Comparison of ENCODE assay signal across 22 cellular contexts in the genomic region with DNA sequence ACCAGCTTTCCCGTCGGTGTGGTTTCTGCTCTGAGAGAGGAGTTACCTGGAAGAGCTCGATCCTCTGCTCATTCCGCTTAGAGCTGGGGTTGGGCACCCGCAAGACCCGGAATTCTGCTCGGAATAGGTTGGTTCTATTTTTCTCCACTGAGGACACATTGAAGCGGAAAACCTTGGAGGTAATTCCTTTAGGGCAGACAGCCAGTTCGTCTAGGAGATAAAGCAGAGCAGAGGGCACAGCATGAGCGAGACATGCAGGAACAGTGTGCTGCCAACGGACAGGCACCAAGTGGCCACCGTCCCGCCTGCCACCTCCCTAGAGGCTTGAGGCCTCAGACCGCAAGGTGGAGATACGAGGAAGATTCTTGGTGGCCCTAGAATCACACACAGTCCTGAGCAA. TPM values are rescaled to one million over a fixed set of nuclear protein-coding genes. Genes with fewer than 3 reads are reported as not detected.
DNase-seq lines count a peak whose midpoint lies in the region; ATAC-seq and TF ChIP-seq lines count a peak whose summit lies in the region.
"Had no signal": no experiment of that assay in that cellular context is flagged by ENCODE, and none has a peak within 500 bp of the region (broad histone marks: within the 10 kb centered on the region; RNA-seq: fewer than 3 reads in every experiment).

No MANE protein-coding gene starts in this region.

- no peak overlapping the region for H3K56ac ChIP-seq in mesendoderm (ENCODE audit: low read length)

- H3K27ac Mint-ChIP-seq in WTC11 = no peak overlapping the region
- H3K27ac Mint-ChIP-seq in stimulated activated effector memory CD8-positive, alpha-beta T cell treated with anti-CD3 and anti-CD28 coated beads, Interleukin-12 subunit alpha, Interleukin-12 subunit beta, amount 100 ng/mL, for 72 hours = peak overlapping the region; percentile 20
- no peak overlapping the region for H3K27ac Mint-ChIP-seq in activated CD8-positive, alpha-beta T cell treated with anti-CD3 and anti-CD28 coated beads for 36 hours
- H3K27ac Mint-ChIP-seq: B cell; CD4-positive, CD25-positive, alpha-beta regulatory T cell; CD8-positive, alpha-beta T cell had no signal

- H2BK120ac ChIP-seq in mesendoderm (ENCODE audit: low read depth, low read length) = no peak overlapping the region

- CTCF ChIA-PET in WTC11 (lab: Charles Lee) = interaction anchor here (1.3 kb wide), 1 partner anchor 11 kb away, joined by 7 read pairs; the partner anchor contains the start of gene TGFB3
- CTCF ChIA-PET in activated CD8-positive, alpha-beta T cell treated with anti-CD3 and anti-CD28 coated beads for 36 hours (lab: Charles Lee) = interaction anchor here (1.2 to 4.7 kb wide), 2 partner anchors 65 to 262 kb away, joined by 4 to 16 read pairs; no protein-coding TSS in a partner anchor

- H3K36me3 Mint-ChIP-seq in WTC11 = no peaks in the 10 kb centered on the region
- H3K36me3 Mint-ChIP-seq in stimulated activated effector memory CD8-positive, alpha-beta T cell treated with anti-CD3 and anti-CD28 coated beads, Interleukin-12 subunit alpha, Interleukin-12 subunit beta, amount 100 ng/mL, for 72 hours = no peaks in the 10 kb centered on the region
- H3K36me3 Mint-ChIP-seq in activated CD8-positive, alpha-beta T cell treated with anti-CD3 and anti-CD28 coated beads for 36 hours (ENCODE audit: low read depth) = peaks cover 2% of the 10 kb centered on the region

- no peak overlapping the region for H3K4me3 Mint-ChIP-seq in WTC11
- H3K4me3 Mint-ChIP-seq in stimulated activated effector memory CD8-positive, alpha-beta T cell treated with anti-CD3 and anti-CD28 coated beads, Interleukin-12 subunit alpha, Interleukin-12 subunit beta, amount 100 ng/mL, for 72 hours = no peak overlapping the region
- no peak overlapping the region for H3K4me3 Mint-ChIP-seq in activated CD8-positive, alpha-beta T cell treated with anti-CD3 and anti-CD28 coated beads for 36 hours
- H3K4me3 Mint-ChIP-seq: B cell; CD4-positive, CD25-positive, alpha-beta regulatory T cell; CD8-positive, alpha-beta T cell had no signal

- H3K9ac ChIP-seq in mesendoderm (ENCODE audit: low read length) = no peak overlapping the region
- H3K9ac ChIP-seq: BLaER1, GM23248 had no signal

- no peak for TF ChIP-seq CTCF in WTC11 (IDR thresholded peaks at IDR 0.05)
- TF ChIP-seq CTCF in activated CD8-positive, alpha-beta T cell treated with anti-CD3 and anti-CD28 coated beads for 36 hours (IDR thresholded peaks at IDR 0.05) = no peak

- H3K36me3 ChIP-seq in mesendoderm (ENCODE audit: control insufficient read depth, insufficient read depth, low read length) = no peaks in the 10 kb centered on the region

- H3K4ac ChIP-seq in mesendoderm (ENCODE audit: low read depth, low read length) = no peak overlapping the region

- H3K4me1 Mint-ChIP-seq in WTC11 = peaks cover 13% of the 10 kb centered on the region
- no peaks in the 10 kb centered on the region for H3K4me1 Mint-ChIP-seq in stimulated activated effector memory CD8-positive, alpha-beta T cell treated with anti-CD3 and anti-CD28 coated beads, Interleukin-12 subunit alpha, Interleukin-12 subunit beta, amount 100 ng/mL, for 72 hours
- H3K4me1 Mint-ChIP-seq in activated CD8-positive, alpha-beta T cell treated with anti-CD3 and anti-CD28 coated beads for 36 hours (ENCODE audit: low read depth) = no peaks in the 10 kb centered on the region
- H3K4me1 Mint-ChIP-seq: CD4-positive, CD25-positive, alpha-beta regulatory T cell had no signal

- no CpG with 5 or more reads among the region's 15 CpGs for WGBS in mesendoderm (ENCODE audit: extremely low coverage, insufficient coverage, low lambda C conversion rate)

- H4K8ac ChIP-seq in mesendoderm (ENCODE audit: low read depth, low read length) = no peak overlapping the region

- POLR2A ChIA-PET in WTC11 (lab: Charles Lee) = no interaction called here
- POLR2A ChIA-PET in activated CD8-positive, alpha-beta T cell treated with anti-CD3 and anti-CD28 coated beads for 36 hours (lab: Charles Lee) = interaction anchor here (0.6 kb wide), 1 partner anchor 638 kb away, joined by 3 read pairs; no protein-coding TSS in a partner anchor

- H2BK15ac ChIP-seq in mesendoderm (replicated peaks; ENCODE audit: low read depth) = no peak overlapping the region

- intact Hi-C loops in activated CD8-positive, alpha-beta T cell treated with anti-CD3 and anti-CD28 coated beads for 36 hours (cut with micrococcal nuclease) = no loop called here

- no peaks in the 10 kb centered on the region for H3K79me1 ChIP-seq in mesendoderm (ENCODE audit: low read length)

- H3K4me3 ChIP-seq in mesendoderm (ENCODE audit: low read length) = no peak overlapping the region
- H3K4me3 ChIP-seq: BLaER1, GM12878, GM23248 had no signal

- no peak overlapping the region for H3K4me2 ChIP-seq in mesendoderm (ENCODE audit: low read length)
- H3K4me2 ChIP-seq: BLaER1 had no signal

- no peak overlapping the region for H3K27ac ChIP-seq in mesendoderm (ENCODE audit: low read depth, low read length)
- H3K27ac ChIP-seq: 22Rv1, BLaER1, C4-2B, GM23248 had no signal

- H3K18ac ChIP-seq in mesendoderm (ENCODE audit: low read length) = no peak overlapping the region

- no peak overlapping the region for H4K5ac ChIP-seq in mesendoderm (ENCODE audit: low read length)

- H3K27me3 Mint-ChIP-seq in WTC11 (ENCODE audit: low read depth) = no peaks in the 10 kb centered on the region
- no peaks in the 10 kb centered on the region for H3K27me3 Mint-ChIP-seq in activated CD8-positive, alpha-beta T cell treated with anti-CD3 and anti-CD28 coated beads for 36 hours
- H3K27me3 Mint-ChIP-seq: B cell; CD4-positive, CD25-positive, alpha-beta regulatory T cell had no signal

- DNase-seq in NCI-H2171 treated with DMSO at 0.1 percent for 48 hours (lab: John Stamatoyannopoulos, UW) = peak; percentile 21
- no peak for DNase-seq in NCI-H2171 (lab: John Stamatoyannopoulos, UW)
- no peak for DNase-seq in WTC11 (ENCODE audit: low spot score)
- no peak for DNase-seq in mesendoderm
- no peak for DNase-seq in stimulated activated effector memory CD8-positive, alpha-beta T cell treated with anti-CD3 and anti-CD28 coated beads, Interleukin-12 subunit alpha, Interleukin-12 subunit beta, amount 100 ng/mL, for 72 hours (ENCODE audit: low spot score in 2 of 2)
- DNase-seq in activated CD8-positive, alpha-beta T cell treated with anti-CD3 and anti-CD28 coated beads for 36 hours = no peak
- DNase-seq in activated T-cell treated with anti-CD3 and anti-CD28 coated beads for 4 hours = no peak
- DNase-seq: Caco-2; CD4-positive, CD25-positive, alpha-beta regulatory T cell; CD8-positive, alpha-beta T cell; DMS153; DND-41; GDM1; GM23248; H7; HCEC 1CT had no signal

- H2AK5ac ChIP-seq in mesendoderm (ENCODE audit: low read length) = peak overlapping the region; percentile 11

- no peak for ATAC-seq in WTC11
- no peak for ATAC-seq in stimulated activated effector memory CD8-positive, alpha-beta T cell treated with anti-CD3 and anti-CD28 coated beads, Interleukin-12 subunit alpha, Interleukin-12 subunit beta, amount 100 ng/mL, for 72 hours
- ATAC-seq in activated CD4-positive, CD25-positive, alpha-beta regulatory T cell treated with anti-CD3 and anti-CD28 coated beads, Interleukin-2, amount 50 U/mL, for 24 hours = no peak
- ATAC-seq in activated CD8-positive, alpha-beta T cell treated with anti-CD3 and anti-CD28 coated beads for 36 hours = no peak
- ATAC-seq: CD8-positive, alpha-beta T cell; GM12878 had no signal

- no peaks in the 10 kb centered on the region for H3K79me2 ChIP-seq in mesendoderm (ENCODE audit: control insufficient read depth, insufficient read depth, low read length)

- no peak overlapping the region for H3K23ac ChIP-seq in mesendoderm (ENCODE audit: low read length)

- peak overlapping the region; percentile 39 for H2BK5ac ChIP-seq in mesendoderm (ENCODE audit: low read length)

- H3K4me1 ChIP-seq in mesendoderm (ENCODE audit: control insufficient read depth, low read depth, low read length) = peaks cover 15% of the 10 kb centered on the region

- no peaks in the 10 kb centered on the region for H3K27me3 ChIP-seq in mesendoderm (ENCODE audit: insufficient read depth, low read length, poor library complexity)
- H3K27me3 ChIP-seq: BLaER1 had no signal

- H3K9me3 Mint-ChIP-seq in WTC11 = 0 out of 2 replicates have a peak, but pooled peaks cover under 1% of the 10 kb centered on the region
- H3K9me3 Mint-ChIP-seq in stimulated activated effector memory CD8-positive, alpha-beta T cell treated with anti-CD3 and anti-CD28 coated beads, Interleukin-12 subunit alpha, Interleukin-12 subunit beta, amount 100 ng/mL, for 72 hours = no peaks in the 10 kb centered on the region
- H3K9me3 Mint-ChIP-seq in activated CD8-positive, alpha-beta T cell treated with anti-CD3 and anti-CD28 coated beads for 36 hours = no peaks in the 10 kb centered on the region
- H3K9me3 Mint-ChIP-seq: CD4-positive, CD25-positive, alpha-beta regulatory T cell; CD8-positive, alpha-beta T cell had no signal

TF ChIP-seq in WTC11, 78 proteins besides CTCF, POLR2A, EP300 and RAD21 (continues in another document):
- no peak for TF ChIP-seq EMX1 (CRISPR knock-in tag; IDR thresholded peaks at IDR 0.05)

RNA-seq across cellular contexts. Expression of gene TGFB3, which starts 10.3 kb away (rescaled TPM):
- total RNA-seq in WTC11 (2021) = 1.1 to 1.7 TPM (median 1.2 TPM) in 3 replicates
- 1.5 TPM for polyA plus RNA-seq in mesendoderm (2013, experiment 1 of 2)
- polyA plus RNA-seq in mesendoderm (2013, experiment 2 of 2) = 0.52 TPM
- 1 to 10 TPM; 3.4 to 4.2 TPM for total RNA-seq in activated CD8-positive, alpha-beta T cell treated with anti-CD3 and anti-CD28 coated beads for 36 hours

RNA-seq across cellular contexts. Expression of gene IFT43, which starts 14.1 kb away (rescaled TPM):
- 17.5 to 20.5 TPM (median 19.2 TPM) in 3 replicates for total RNA-seq in WTC11 (2021)
- polyA plus RNA-seq in mesendoderm (2013, experiment 1 of 2) = 10.3 TPM
- polyA plus RNA-seq in mesendoderm (2013, experiment 2 of 2) = 10.4 TPM
- total RNA-seq in activated CD8-positive, alpha-beta T cell treated with anti-CD3 and anti-CD28 coated beads for 36 hours = 10 to 100 TPM in 1 of 2 experiments, 1 to 10 TPM in 1; 7.6 to 10.4 TPM
